Comparison of ENCODE assay signal across 32 cellular contexts in genomic region chr12:131513606-131514005, GRCh38.
"Had no signal": no experiment of that assay in that cellular context is flagged by ENCODE, and none has a peak within 500 bp of the region (broad histone marks: within the 10 kb centered on the region; RNA-seq: fewer than 3 reads in every experiment).

No MANE protein-coding gene starts in this region.

- H3K4me3 ChIP-seq: coronary artery, dorsolateral prefrontal cortex, gastroesophageal sphincter, pancreas, psoas muscle, smooth muscle cell, stomach, thyroid gland, upper lobe of right lung had no signal

- ATAC-seq: gastroesophageal sphincter; left colon; pancreas; psoas muscle; stimulated activated naive B cell treated with anti-CD40 and anti-IgM and Interleukin-4, amounts not matched to agents 10 μg/mL and 1 μg/mL and 100 μg/mL, for 72 hours; upper lobe of right lung had no signal

- H3K4me1 Mint-ChIP-seq: mesothelial cell of epicardium had no signal

- H3K27me3 ChIP-seq: brain microvascular endothelial cell, dorsolateral prefrontal cortex, thyroid gland, upper lobe of right lung had no signal

- H3K27ac Mint-ChIP-seq: activated B cell treated with CpG ODN at 0.5 μM for 24 hours; activated CD4-positive, alpha-beta memory T cell treated with anti-CD3 and anti-CD28 coated beads for 36 hours; activated naive CD4-positive, alpha-beta T cell treated with anti-CD3 and anti-CD28 coated beads for 36 hours; activated T-helper 1 cell treated with anti-CD3 and anti-CD28 coated beads, Interleukin-12 subunit alpha, Interleukin-12 subunit beta, Interleukin-2, Interleukin-4 antibody, amounts not matched to agents 30 ng/mL and 10 ng/mL and 1 ng/mL, durations not matched to agents 14 hours and 24 hours and 36 hours; mesothelial cell of epicardium; stimulated activated naive B cell treated with anti-CD40 and anti-IgM and Interleukin-4, amounts not matched to agents 10 μg/mL and 1 μg/mL and 100 μg/mL, for 72 hours had no signal

- H3K4me2 ChIP-seq: smooth muscle cell had no signal

- FAIRE-seq: astrocyte, kidney, pancreas had no signal

- H3K36me3 Mint-ChIP-seq: mesothelial cell of epicardium had no signal

- H3K36me3 ChIP-seq: brain microvascular endothelial cell, gastroesophageal sphincter, pancreas, stomach, thyroid gland, upper lobe of right lung had no signal

- H3K27ac ChIP-seq: brain microvascular endothelial cell, coronary artery, dorsolateral prefrontal cortex, gastroesophageal sphincter, pancreas, psoas muscle, stomach, thyroid gland, upper lobe of right lung had no signal

- H3K9me3 ChIP-seq: pancreas, psoas muscle, thyroid gland had no signal

- DNase-seq: activated B cell treated with CpG ODN at 0.5 μM for 24 hours; activated CD4-positive, alpha-beta memory T cell treated with anti-CD3 and anti-CD28 coated beads for 36 hours; activated effector memory CD4-positive, alpha-beta T cell treated with anti-CD3 and anti-CD28 coated beads, Interleukin-2, amount 50 U/mL, for 16 hours; activated naive CD4-positive, alpha-beta T cell treated with anti-CD3 and anti-CD28 coated beads for 36 hours; activated T-cell treated with anti-CD3 and anti-CD28 coated beads for 4 hours; amniotic stem cell; brain microvascular endothelial cell; dorsolateral prefrontal cortex; effector memory CD4-positive, alpha-beta T cell; hypothalamus; immature natural killer cell; kidney; left colon; mammary epithelial cell; naive B cell; nucleus accumbens; pancreas; psoas muscle; stimulated activated CD4-positive, alpha-beta T cell treated with anti-CD3 and anti-CD28 coated beads, Interleukin-1b, Interleukin-23, amount 100 ng/mL, for 48 hours; stimulated activated CD4-positive, alpha-beta T cell treated with anti-CD3 and anti-CD28 coated beads, Interleukin-4, amount 100 ng/mL, for 4 hours; stimulated activated CD8-positive, alpha-beta memory T cell treated with anti-CD3 and anti-CD28 coated beads, Interleukin-4, amount 100 ng/mL, for 48 hours; stimulated activated naive B cell treated with anti-CD40 and anti-IgM and Interleukin-4, amounts not matched to agents 10 μg/mL and 1 μg/mL and 100 μg/mL, for 72 hours; stomach; T-helper 2 cell; thyroid gland; upper lobe of right lung had no signal

- H3K4me1 ChIP-seq: gastroesophageal sphincter, pancreas, psoas muscle, stomach, thyroid gland, upper lobe of right lung had no signal

- H3K27me3 Mint-ChIP-seq: activated CD4-positive, alpha-beta memory T cell treated with anti-CD3 and anti-CD28 coated beads for 36 hours had no signal

- H3K4me3 Mint-ChIP-seq: activated B cell treated with CpG ODN at 0.5 μM for 24 hours; activated CD4-positive, alpha-beta memory T cell treated with anti-CD3 and anti-CD28 coated beads for 36 hours; activated naive CD4-positive, alpha-beta T cell treated with anti-CD3 and anti-CD28 coated beads for 36 hours; activated T-helper 1 cell treated with anti-CD3 and anti-CD28 coated beads, Interleukin-12 subunit alpha, Interleukin-12 subunit beta, Interleukin-2, Interleukin-4 antibody, amounts not matched to agents 30 ng/mL and 10 ng/mL and 1 ng/mL, durations not matched to agents 14 hours and 24 hours and 36 hours; immature natural killer cell; mesothelial cell of epicardium; naive B cell; stimulated activated naive B cell treated with anti-CD40 and anti-IgM and Interleukin-4, amounts not matched to agents 10 μg/mL and 1 μg/mL and 100 μg/mL, for 72 hours had no signal
